1 cellular context compared by ENCODE assay signal in the genomic region with DNA sequence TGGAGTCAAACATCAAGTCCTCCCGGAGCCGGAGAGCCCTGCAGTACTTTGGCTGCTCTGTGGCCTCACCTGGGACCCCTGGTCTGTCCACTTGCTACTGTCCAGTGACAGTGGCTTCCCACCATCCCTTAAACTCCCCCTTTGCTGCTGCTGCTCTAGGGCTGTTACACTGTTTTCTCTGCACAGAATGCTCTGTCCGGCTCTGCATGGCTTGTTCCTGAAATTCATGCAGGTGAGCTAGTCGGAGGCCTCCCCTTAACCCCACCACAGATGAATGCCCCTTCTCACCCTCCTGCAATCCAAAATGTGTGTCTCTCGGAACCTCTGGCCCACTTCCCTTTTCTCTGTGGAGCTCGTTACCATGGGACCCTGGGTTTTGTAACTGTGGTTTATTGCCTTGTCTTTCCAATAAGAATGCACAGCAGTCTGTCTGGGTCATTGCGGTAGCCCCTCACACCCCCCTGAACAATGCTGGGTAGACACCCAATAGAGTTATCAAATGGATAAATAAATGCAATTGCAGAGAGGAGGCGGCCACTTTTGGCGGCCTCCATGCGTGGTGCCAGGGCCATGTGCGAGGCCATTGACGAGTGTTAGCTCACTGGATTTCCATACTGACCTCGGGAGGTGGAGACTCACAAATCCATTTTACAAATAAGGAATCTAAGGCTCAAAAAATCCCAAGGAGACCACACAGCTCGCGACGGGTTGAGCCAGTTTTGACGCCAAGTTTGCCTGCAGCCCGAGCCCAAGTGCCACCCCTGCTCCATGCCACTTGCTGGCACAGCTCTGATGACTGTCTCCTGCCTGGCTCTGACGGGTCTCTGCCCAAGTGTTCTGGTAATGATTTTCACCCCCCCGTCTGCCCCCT.
TF ChIP-seq lines count a peak whose summit lies in the region.

No MANE protein-coding gene starts in this region.

TF ChIP-seq in GM12878, 131 proteins besides CTCF, POLR2A, EP300 and RAD21:
- no peak for TF ChIP-seq YY1 (IDR thresholded peaks at IDR 0.05; ENCODE audit: low read depth, low read length)
- TF ChIP-seq SMC3 (IDR thresholded peaks at IDR 0.05; ENCODE audit: borderline replicate concordance, low read length), result no peak
- TF ChIP-seq, protein P1, sequence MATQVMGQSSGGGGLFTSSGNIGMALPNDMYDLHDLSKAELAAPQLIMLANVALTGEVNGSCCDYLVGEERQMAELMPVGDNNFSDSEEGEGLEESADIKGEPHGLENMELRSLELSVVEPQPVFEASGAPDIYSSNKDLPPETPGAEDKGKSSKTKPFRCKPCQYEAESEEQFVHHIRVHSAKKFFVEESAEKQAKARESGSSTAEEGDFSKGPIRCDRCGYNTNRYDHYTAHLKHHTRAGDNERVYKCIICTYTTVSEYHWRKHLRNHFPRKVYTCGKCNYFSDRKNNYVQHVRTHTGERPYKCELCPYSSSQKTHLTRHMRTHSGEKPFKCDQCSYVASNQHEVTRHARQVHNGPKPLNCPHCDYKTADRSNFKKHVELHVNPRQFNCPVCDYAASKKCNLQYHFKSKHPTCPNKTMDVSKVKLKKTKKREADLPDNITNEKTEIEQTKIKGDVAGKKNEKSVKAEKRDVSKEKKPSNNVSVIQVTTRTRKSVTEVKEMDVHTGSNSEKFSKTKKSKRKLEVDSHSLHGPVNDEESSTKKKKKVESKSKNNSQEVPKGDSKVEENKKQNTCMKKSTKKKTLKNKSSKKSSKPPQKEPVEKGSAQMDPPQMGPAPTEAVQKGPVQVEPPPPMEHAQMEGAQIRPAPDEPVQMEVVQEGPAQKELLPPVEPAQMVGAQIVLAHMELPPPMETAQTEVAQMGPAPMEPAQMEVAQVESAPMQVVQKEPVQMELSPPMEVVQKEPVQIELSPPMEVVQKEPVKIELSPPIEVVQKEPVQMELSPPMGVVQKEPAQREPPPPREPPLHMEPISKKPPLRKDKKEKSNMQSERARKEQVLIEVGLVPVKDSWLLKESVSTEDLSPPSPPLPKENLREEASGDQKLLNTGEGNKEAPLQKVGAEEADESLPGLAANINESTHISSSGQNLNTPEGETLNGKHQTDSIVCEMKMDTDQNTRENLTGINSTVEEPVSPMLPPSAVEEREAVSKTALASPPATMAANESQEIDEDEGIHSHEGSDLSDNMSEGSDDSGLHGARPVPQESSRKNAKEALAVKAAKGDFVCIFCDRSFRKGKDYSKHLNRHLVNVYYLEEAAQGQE (IDR thresholded peaks at IDR 0.05; ENCODE audit: low read depth, low read length), result no peak
- TF ChIP-seq SPI1 (IDR thresholded peaks at IDR 0.05; ENCODE audit: borderline replicate concordance, insufficient read depth, low read depth, low read length), result peak; percentile 73
- no peak for TF ChIP-seq WRNIP1 (IDR thresholded peaks at IDR 0.05; ENCODE audit: borderline replicate concordance, low read depth, low read length)
- TF ChIP-seq JUNB (IDR thresholded peaks at IDR 0.05), result no peak
TF ChIP-seq in GM12878: peak in this region for 1.
